ENCODE assay signal across 18 cellular contexts in genomic region chr12:64745259-64745807, GRCh38. TPM values are rescaled to one million over a fixed set of nuclear protein-coding genes. Genes with fewer than 3 reads are reported as not detected.
DNase-seq lines count a peak whose midpoint lies in the region; TF ChIP-seq lines count a peak whose summit lies in the region.
"Had no signal": no experiment of that assay in that cellular context is flagged by ENCODE, and none has a peak within 500 bp of the region (broad histone marks: within the 10 kb centered on the region; RNA-seq: fewer than 3 reads in every experiment).

No MANE protein-coding gene starts in this region.

- H3K9me3 Mint-ChIP-seq in mesothelial cell of epicardium: peaks cover 3% of the 10 kb centered on the region
- no peaks in the 10 kb centered on the region for H3K9me3 Mint-ChIP-seq in MCF 10A (ENCODE audit: unreplicated experiment)

- H3K4me3 Mint-ChIP-seq in mesothelial cell of epicardium: no peak overlapping the region
- H3K4me3 Mint-ChIP-seq in MCF 10A (ENCODE audit: unreplicated experiment): no peak overlapping the region
- H3K4me3 Mint-ChIP-seq: H9 had no signal

- DNase-seq in ascending aorta (ENCODE audit: low spot score in 2 of 2) (no peak), mesothelial cell of epicardium (ENCODE audit: low spot score in 2 of 2, unreplicated experiment in 2 of 2) (no peak), MCF 10A (ENCODE audit: unreplicated experiment) (no peak), OCI-M1 (lab: John Stamatoyannopoulos, UW) (no peak), NOMO-1 treated with dmso at 0.1 percent for 144 hours (lab: John Stamatoyannopoulos, UW; ENCODE audit: unreplicated experiment) (no peak)
- DNase-seq in stimulated activated CD4-positive, alpha-beta T cell treated with anti-CD3 and anti-CD28 coated beads, Interleukin-15, amount 100 ng/mL, for 24 hours: no peak
- DNase-seq: Caco-2; DMS79 treated with DMSO at 0.1 percent for 48 hours; H9; Kasumi-1; NCI-H1417 treated with DMSO at 0.1 percent for 48 hours; NCI-H524 treated with DMSO at 0.1 percent for 48 hours; NK-92 treated with Interleukin-12 subunit alpha and Interleukin-12 subunit beta, amount 100 ng/mL, for 24 hours; Peyer's patch; SHP77 treated with DMSO at 0.1 percent for 48 hours had no signal

- H3K27me3 Mint-ChIP-seq in mesothelial cell of epicardium (ENCODE audit: low read depth) (no peaks in the 10 kb centered on the region), MCF 10A (ENCODE audit: insufficient read depth, unreplicated experiment) (no peaks in the 10 kb centered on the region)

- TF ChIP-seq CTCF in 22Rv1 (IDR thresholded peaks at IDR 0.05): no peak
- TF ChIP-seq CTCF in ascending aorta (IDR thresholded peaks at IDR 0.05): no peak
- no peak for TF ChIP-seq CTCF in mesothelial cell of epicardium (IDR thresholded peaks at IDR 0.05; ENCODE audit: unreplicated experiment)
- no peak for TF ChIP-seq CTCF in MCF 10A (IDR thresholded peaks at IDR 0.05; ENCODE audit: unreplicated experiment)

- intact Hi-C loops in ascending aorta (cut with DNase I) (no loop called here), MCF 10A (cut with micrococcal nuclease) (no loop called here)

- H3K36me3 ChIP-seq in ascending aorta: peaks cover 11 to 60% of the 10 kb centered on the region in 2 donors

- peak overlapping the region; percentile 21 for H3K27ac ChIP-seq in 22Rv1
- peak overlapping the region; percentile 6 to 61 for H3K27ac ChIP-seq in ascending aorta
- H3K27ac ChIP-seq: C4-2B, Peyer's patch had no signal

- H3K27ac Mint-ChIP-seq in mesothelial cell of epicardium: peak overlapping the region; percentile 43
- no peak overlapping the region for H3K27ac Mint-ChIP-seq in MCF 10A (ENCODE audit: low read depth, unreplicated experiment)
- H3K27ac Mint-ChIP-seq: H9 had no signal

- POLR2A ChIA-PET in MCF 10A (lab: Yijun Ruan, JAX): interaction anchor here (0.8 to 3.5 kb wide), 5 partner anchors 11 to 128 kb away, joined by 3 to 17 read pairs (median 13); partner anchors contain the start of gene GNS

- H3K4me1 ChIP-seq in ascending aorta: peaks cover 0 to 7% of the 10 kb centered on the region in 2 donors

- H3K4me1 Mint-ChIP-seq in mesothelial cell of epicardium (peaks cover 7% of the 10 kb centered on the region), MCF 10A (ENCODE audit: insufficient read depth, unreplicated experiment) (peaks cover 18% of the 10 kb centered on the region)
- H3K4me1 Mint-ChIP-seq: H9 had no signal

- H3K27me3 ChIP-seq in ascending aorta: no peaks in the 10 kb centered on the region
- H3K27me3 ChIP-seq: Peyer's patch had no signal

- no peaks in the 10 kb centered on the region for H3K9me3 ChIP-seq in ascending aorta
- H3K9me3 ChIP-seq: Caco-2, Peyer's patch had no signal

- H3K36me3 Mint-ChIP-seq in mesothelial cell of epicardium: peaks cover 53% of the 10 kb centered on the region
- peaks cover 47% of the 10 kb centered on the region for H3K36me3 Mint-ChIP-seq in MCF 10A (ENCODE audit: insufficient read depth, unreplicated experiment)

- no peak for TF ChIP-seq RAD21 in Ishikawa (IDR thresholded peaks at IDR 0.05; ENCODE audit: low read depth)

- BruUV-seq in MCF 10A (replicated peaks; lab: Mats Ljungman, UMichigan): no TSS peak

- CTCF ChIA-PET in MCF 10A (lab: Yijun Ruan, JAX): interaction anchor here (0.6 to 3.0 kb wide), 6 partner anchors 11 to 101 kb away, joined by 3 to 10 read pairs (median 4); no protein-coding TSS in a partner anchor

- no peak overlapping the region for H3K4me3 ChIP-seq in ascending aorta
- H3K4me3 ChIP-seq: Peyer's patch had no signal

- no peak for TF ChIP-seq EP300 in Ishikawa (IDR thresholded peaks at IDR 0.05; ENCODE audit: borderline replicate concordance)

TF ChIP-seq in Ishikawa, 13 proteins besides CTCF, POLR2A, EP300 and RAD21:
- no peak for TF ChIP-seq FOXM1 (IDR thresholded peaks at IDR 0.05; ENCODE audit: borderline replicate concordance, low read depth)
- peak; percentile 51 for TF ChIP-seq TEAD4 (IDR thresholded peaks at IDR 0.05)
- no peak for TF ChIP-seq ZBTB7A (IDR thresholded peaks at IDR 0.05; ENCODE audit: low read depth)
- no peak for TF ChIP-seq MAX (IDR thresholded peaks at IDR 0.05)
- TF ChIP-seq NFIC (IDR thresholded peaks at IDR 0.05): no peak
- no peak for TF ChIP-seq TCF12 (IDR thresholded peaks at IDR 0.05; ENCODE audit: low read depth)
- TF ChIP-seq CREB1 (IDR thresholded peaks at IDR 0.05; ENCODE audit: low read depth): no peak
- no peak for TF ChIP-seq CEBPB (IDR thresholded peaks at IDR 0.05)

RNA-seq across cellular contexts. Expression of gene GNS, which starts 13.9 kb away (rescaled TPM):
- 105 TPM for total RNA-seq in ascending aorta
- 66.1 to 68.0 TPM (median 67.4 TPM) in 3 replicates for total RNA-seq in mesothelial cell of epicardium
- total RNA-seq in MCF 10A (2022): 54.7 and 60.8 TPM in 2 replicates
